Comparison of ENCODE assay signal across 7 cellular contexts in the genomic region with DNA sequence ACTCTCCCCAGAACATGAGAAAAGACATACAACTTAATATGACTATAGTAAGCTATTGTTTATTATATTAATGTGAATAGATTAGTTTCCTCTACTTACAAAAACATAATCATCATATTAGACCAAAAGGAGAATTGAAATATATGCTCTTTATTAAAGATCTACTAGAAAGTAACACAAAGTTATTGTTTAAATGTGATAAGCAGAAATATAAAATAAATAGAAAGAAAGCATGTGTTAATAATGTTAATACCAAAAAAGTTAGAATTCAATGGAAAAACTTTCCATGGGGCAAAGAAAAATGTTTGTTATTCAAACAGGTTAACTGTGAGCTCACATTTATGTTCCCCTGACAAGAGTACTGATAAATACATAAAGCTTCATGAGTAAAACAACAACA.
"Had no signal": no experiment of that assay in that cellular context is flagged by ENCODE, and none has a peak within 500 bp of the region (broad histone marks: within the 10 kb centered on the region; RNA-seq: fewer than 3 reads in every experiment).

No MANE protein-coding gene starts in this region.

- FAIRE-seq: H1, H54, HTR-8/SVneo had no signal

- DNase-seq: H9, HCEC 1CT had no signal

- ATAC-seq: GM23338 had no signal

- H3K9ac ChIP-seq: KMS-11 had no signal

- H3K27ac ChIP-seq: KMS-11 had no signal

- H2AFZ ChIP-seq: GM23338 had no signal

- H3K4me3 ChIP-seq: GM23338 had no signal

- H3K4me2 ChIP-seq: GM23338, KMS-11 had no signal
